In the genomic region with DNA sequence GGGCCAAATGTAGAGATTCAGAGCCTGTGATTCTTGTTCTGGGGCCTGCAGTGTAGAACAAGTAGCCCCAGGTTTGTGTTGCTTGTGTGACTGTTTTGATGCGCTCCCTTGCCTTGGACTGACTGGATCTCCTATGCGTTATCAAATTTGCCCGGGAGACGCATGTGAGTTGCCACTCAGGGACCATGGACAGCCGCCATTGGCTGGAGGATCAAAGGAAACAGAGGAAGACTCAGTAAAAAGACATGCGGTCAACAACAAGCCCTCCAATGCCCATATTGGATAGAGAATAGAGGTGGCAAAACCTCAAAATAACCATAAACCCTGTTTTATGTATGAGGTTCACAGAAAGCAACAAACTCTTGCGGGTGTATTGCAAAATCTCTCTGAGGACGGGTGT, we compare ENCODE assay signal across 21 cellular contexts.
DNase-seq lines count a peak whose midpoint lies in the region; ATAC-seq, FAIRE-seq and TF ChIP-seq lines count a peak whose summit lies in the region.
"Had no signal": no experiment of that assay in that cellular context is flagged by ENCODE, and none has a peak within 500 bp of the region (broad histone marks: within the 10 kb centered on the region; RNA-seq: fewer than 3 reads in every experiment).

No MANE protein-coding gene starts in this region.

- peak overlapping the region; percentile 52 for H2BK15ac ChIP-seq in neuronal stem cell (ENCODE audit: low read length)

- H3K4ac ChIP-seq in neuronal stem cell (ENCODE audit: low read length) = no peak overlapping the region

- intact Hi-C loops in HepG2 (cut with micrococcal nuclease; ENCODE audit: unreplicated experiment) = no loop called here
- intact Hi-C loops in right lobe of liver (cut with DNase I) = no loop called here
- intact Hi-C loops in PC-3 (cut with micrococcal nuclease) = no loop called here

- H2BK12ac ChIP-seq in neuronal stem cell (ENCODE audit: low read length) = no peak overlapping the region

- H3K4me2 ChIP-seq in HepG2 (ENCODE audit: low read depth, low read length) = no peak overlapping the region
- no peak overlapping the region for H3K4me2 ChIP-seq in PC-3 (ENCODE audit: low read length)
- H3K4me2 ChIP-seq in neuronal stem cell (ENCODE audit: insufficient read depth, low read length, poor library complexity, severe bottlenecking) = no peak overlapping the region
- H3K4me2 ChIP-seq: A549 had no signal

- no peak overlapping the region for H2AK5ac ChIP-seq in neuronal stem cell (ENCODE audit: low read depth, low read length)

- no peaks in the 10 kb centered on the region for H3K4me1 ChIP-seq in HepG2 (ENCODE audit: insufficient read depth, low read length)
- H3K4me1 ChIP-seq in right lobe of liver = no peaks in the 10 kb centered on the region
- H3K4me1 ChIP-seq in PC-3 (ENCODE audit: insufficient read depth, low read length) = no peaks in the 10 kb centered on the region
- H3K4me1 ChIP-seq in neuronal stem cell (ENCODE audit: control insufficient read depth in 2 of 2, insufficient read depth in 1 of 2, low read depth in 1 of 2, low read length in 2 of 2) = no peaks in the 10 kb centered on the region
- H3K4me1 ChIP-seq: A549 had no signal

- no peak for TF ChIP-seq CTCF in HepG2 (CRISPR knock-in tag; IDR thresholded peaks at IDR 0.05)
- TF ChIP-seq CTCF in right lobe of liver (IDR thresholded peaks at IDR 0.05) = no peak
- TF ChIP-seq CTCF in PC-3 (conservative IDR thresholded peaks at IDR 0.05; ENCODE audit: low read depth, low read length) = no peak

- H3K4me3 ChIP-seq in HepG2 (replicated peaks in 1 of 3; ENCODE audit: insufficient read depth in 1 of 3, low read depth in 2 of 3, low read length in 3 of 3) (no peak overlapping the region), right lobe of liver (no peak overlapping the region), PC-3 (ENCODE audit: low read length) (no peak overlapping the region), neuronal stem cell (ENCODE audit: low read length in 2 of 2) (no peak overlapping the region)
- H3K4me3 ChIP-seq: A549, GM23248 had no signal

- no peak for TF ChIP-seq POLR2A in HepG2 (IDR thresholded peaks at IDR 0.05; ENCODE audit: insufficient read depth in 1 of 2, low read depth in 2 of 2, low read length in 2 of 2)
- TF ChIP-seq POLR2A in right lobe of liver (IDR thresholded peaks at IDR 0.05) = no peak

- no peaks in the 10 kb centered on the region; a peak in 1 of 5 replicates for H3K27me3 ChIP-seq in HepG2 (ENCODE audit: control insufficient read depth in 1 of 2, insufficient read depth in 2 of 2, low read length in 2 of 2)
- H3K27me3 ChIP-seq in right lobe of liver = no peaks in the 10 kb centered on the region
- H3K27me3 ChIP-seq in PC-3 (ENCODE audit: low read length) = peaks cover 75% of the 10 kb centered on the region
- no peaks in the 10 kb centered on the region for H3K27me3 ChIP-seq in neuronal stem cell (ENCODE audit: control insufficient read depth in 3 of 3, insufficient read depth in 3 of 3, low read depth in 1 of 3, low read length in 3 of 3)

- DNase-seq in HepG2 (ENCODE audit: low spot score) (no peak), right lobe of liver (no peak), PC-3 (peak; percentile 23), neuronal stem cell (ENCODE audit: low spot score) (no peak)
- DNase-seq: 8988T; ACHN; C1 segment of cervical spinal cord; Calu3; CD4-positive, alpha-beta memory T cell; COR-L47; DMS53; DMS79 treated with DMSO at 0.1 percent for 48 hours; GF-D8; GM23248; H9; HFFc6 had no signal

- H3F3A ChIP-seq in PC-3 (ENCODE audit: low read length, unreplicated experiment) = no peaks in the 10 kb centered on the region

- ATAC-seq in HepG2 (no peak), right lobe of liver (no peak), PC-3 (no peak), GM21576 (IDR thresholded peaks at IDR 0.05; ENCODE audit: unreplicated experiment) (no peak), HG02763 (IDR thresholded peaks at IDR 0.05; ENCODE audit: unreplicated experiment) (no peak)
- ATAC-seq: A549, HCT116 had no signal

- BruUV-seq in HepG2 (replicated peaks; lab: Mats Ljungman, UMichigan) (no TSS peak), PC-3 (replicated peaks; lab: Mats Ljungman, UMichigan) (no TSS peak)

- CTCF ChIA-PET in HepG2 (lab: Yijun Ruan, JAX; ENCODE audit: low intra/inter-chr PET ratio, low total read pairs) = no interaction called here
- CTCF ChIA-PET in PC-3 (lab: Charles Lee) = no interaction called here

- no peak overlapping the region for H3K27ac ChIP-seq in HepG2 (ENCODE audit: extremely low read length, insufficient read depth, low read length)
- no peak overlapping the region for H3K27ac ChIP-seq in right lobe of liver
- no peak overlapping the region for H3K27ac ChIP-seq in PC-3 (ENCODE audit: low read length)
- H3K27ac ChIP-seq in neuronal stem cell (replicated peaks; ENCODE audit: low read length) = no peak overlapping the region
- H3K27ac ChIP-seq: A549, GM23248 had no signal

- no peak overlapping the region for H2BK5ac ChIP-seq in neuronal stem cell (ENCODE audit: low read length)

- H2BK120ac ChIP-seq in neuronal stem cell (ENCODE audit: low read depth, low read length) = no peak overlapping the region

- no peaks in the 10 kb centered on the region for H3K9me3 ChIP-seq in HepG2 (ENCODE audit: low read length)
- H3K9me3 ChIP-seq in right lobe of liver = no peaks in the 10 kb centered on the region
- H3K9me3 ChIP-seq in PC-3 (ENCODE audit: low read length) = no peaks in the 10 kb centered on the region
- no peaks in the 10 kb centered on the region for H3K9me3 ChIP-seq in neuronal stem cell (replicated peaks in 1 of 2; ENCODE audit: control insufficient read depth in 2 of 2, insufficient read depth in 1 of 2, low read depth in 1 of 2, low read length in 2 of 2)
- H3K9me3 ChIP-seq: A549 had no signal

- H3K18ac ChIP-seq in neuronal stem cell (ENCODE audit: low read length) = no peak overlapping the region

- H2AFZ ChIP-seq in HepG2 (ENCODE audit: low read length) (no peak overlapping the region), PC-3 (ENCODE audit: low read length) (no peak overlapping the region), neuronal stem cell (ENCODE audit: low read length) (no peak overlapping the region)
- H2AFZ ChIP-seq: GM23248 had no signal

- no peaks in the 10 kb centered on the region for H4K20me1 ChIP-seq in HepG2 (ENCODE audit: insufficient read depth, low read length)
- no peaks in the 10 kb centered on the region for H4K20me1 ChIP-seq in PC-3 (ENCODE audit: low read length)

- H3K79me1 ChIP-seq in neuronal stem cell (ENCODE audit: low read depth, low read length) = no peaks in the 10 kb centered on the region

- H3K36me3 ChIP-seq in HepG2 (replicated peaks in 1 of 2; ENCODE audit: control insufficient read depth in 1 of 2, insufficient read depth in 2 of 2, low read length in 2 of 2) (no peaks in the 10 kb centered on the region), right lobe of liver (no peaks in the 10 kb centered on the region), PC-3 (ENCODE audit: low read depth, low read length) (no peaks in the 10 kb centered on the region), neuronal stem cell (replicated peaks in 1 of 2; ENCODE audit: control insufficient read depth in 2 of 2, insufficient read depth in 2 of 2, low read length in 2 of 2) (no peaks in the 10 kb centered on the region)

- POLR2A ChIA-PET in HepG2 (lab: Yijun Ruan, JAX) = no interaction called here
- POLR2A ChIA-PET in PC-3 (lab: Charles Lee; ENCODE audit: unreplicated experiment) = no interaction called here

- H3K9me2 ChIP-seq in PC-3 (replicated peaks; ENCODE audit: low read length) = no peaks in the 10 kb centered on the region

- 4% methylated on average over 7 of the region's 8 CpGs for WGBS in HepG2 (ENCODE audit: low lambda C conversion rate)
- 43% methylated on average over 4 of the region's 8 CpGs for WGBS in right lobe of liver (ENCODE audit: insufficient coverage, low coverage, low lambda C conversion rate, missing lambda C conversion rate)
- WGBS in neuronal stem cell (ENCODE audit: extremely low coverage in 2 of 2, insufficient read length in 2 of 2, insufficient replicate concordance in 1 of 2), 2 donors = no CpG with 5 or more reads among the region's 8 CpGs

- no peak for FAIRE-seq in HepG2 (lab: Jason Lieb, UNC)
- FAIRE-seq: A549, GM12892 had no signal

- H3K79me2 ChIP-seq in HepG2 (ENCODE audit: insufficient read depth, low read length) (no peaks in the 10 kb centered on the region), PC-3 (ENCODE audit: low read length) (no peaks in the 10 kb centered on the region)

- H3K9ac ChIP-seq in HepG2 (ENCODE audit: insufficient read depth, low read depth, low read length) = no peak overlapping the region
- H3K9ac ChIP-seq in PC-3 (ENCODE audit: low read length) = no peak overlapping the region
- H3K9ac ChIP-seq in neuronal stem cell (ENCODE audit: low read depth, low read length, poor library complexity) = no peak overlapping the region
- H3K9ac ChIP-seq: GM23248 had no signal

- H4K91ac ChIP-seq in neuronal stem cell (ENCODE audit: low read depth, low read length, poor library complexity) = no peak overlapping the region

- TF ChIP-seq EP300 in HepG2 (IDR thresholded peaks at IDR 0.05; ENCODE audit: low read depth in 2 of 2, low read length in 2 of 2) = no peak
- TF ChIP-seq EP300 in HepG2 (CRISPR knock-in tag; IDR thresholded peaks at IDR 0.05; ENCODE audit: borderline replicate concordance) = no peak

- no peak for TF ChIP-seq RAD21 in HepG2 (CRISPR knock-in tag; IDR thresholded peaks at IDR 0.05)

- no peak overlapping the region for H3K23ac ChIP-seq in neuronal stem cell (ENCODE audit: low read depth, low read length, poor library complexity)

- H4K8ac ChIP-seq in neuronal stem cell (ENCODE audit: low read depth, low read length) = no peak overlapping the region

- no peak overlapping the region for H3K14ac ChIP-seq in neuronal stem cell (ENCODE audit: low read length)

- in situ Hi-C loops in HepG2 (cut with HindIII; ENCODE audit: extremely low pct_ligation_motif_present, low pct_unique_long_range_greater_than_20kb) = no loop called here

TF ChIP-seq in HepG2, 621 proteins besides CTCF, POLR2A, EP300 and RAD21 (continues in another document):
- no peak for TF ChIP-seq ARNTL (CRISPR knock-in tag; IDR thresholded peaks at IDR 0.05)
- TF ChIP-seq MIER2 (CRISPR knock-in tag; IDR thresholded peaks at IDR 0.05) = 0 out of 2 replicates have a peak, but pooled peaks have one; percentile 32
- TF ChIP-seq NFE2 (CRISPR knock-in tag; IDR thresholded peaks at IDR 0.05) = no peak
